ENCODE assay signal across 1 cellular context in genomic region chr7:127715272-127715671, GRCh38.
TF ChIP-seq lines count a peak whose summit lies in the region.

No MANE protein-coding gene starts in this region.

TF ChIP-seq in K562, 482 proteins besides CTCF, POLR2A, EP300 and RAD21 (continued from another document):
- no peak for TF ChIP-seq MNT (conservative IDR thresholded peaks at IDR 0.05)
- no peak for TF ChIP-seq NBN (IDR thresholded peaks at IDR 0.05; ENCODE audit: low read depth)
- no peak for TF ChIP-seq HINFP (tag; conservative IDR thresholded peaks at IDR 0.05; ENCODE audit: low read depth)
- TF ChIP-seq POLR3G (IDR thresholded peaks at IDR 0.05; ENCODE audit: extremely low read depth, insufficient read length, insufficient replicate concordance) = no peak
- TF ChIP-seq ARHGAP35 (IDR thresholded peaks at IDR 0.05; ENCODE audit: partially characterized antibody) = no peak
- no peak for TF ChIP-seq SETDB1 (IDR thresholded peaks at IDR 0.05; ENCODE audit: low read length)
- TF ChIP-seq MYBL2 (IDR thresholded peaks at IDR 0.05; ENCODE audit: low read depth) = no peak
- no peak for TF ChIP-seq MYBL2 (CRISPR knock-in tag; IDR thresholded peaks at IDR 0.05; ENCODE audit: borderline replicate concordance)
- TF ChIP-seq BHLHE40 (IDR thresholded peaks at IDR 0.05; ENCODE audit: low read length) = no peak
- no peak for TF ChIP-seq RNF219 (CRISPR knock-in tag; IDR thresholded peaks at IDR 0.05)
- TF ChIP-seq OTX1 (CRISPR knock-in tag; IDR thresholded peaks at IDR 0.05) = no peak
